29 cellular contexts compared by ENCODE assay signal in genomic region chr20:50615407-50615806, GRCh38.
"Had no signal": no experiment of that assay in that cellular context is flagged by ENCODE, and none has a peak within 500 bp of the region (broad histone marks: within the 10 kb centered on the region; RNA-seq: fewer than 3 reads in every experiment).

No MANE protein-coding gene starts in this region.

- ATAC-seq: naive thymus-derived CD8-positive, alpha-beta T cell; natural killer cell treated with Interleukin-12 subunit alpha and Interleukin-12 subunit beta and Interleukin-15 and Interleukin-18, amount 100 ng/mL, for 72 hours; pancreas; psoas muscle; right cardiac atrium; stimulated activated effector memory CD8-positive, alpha-beta T cell treated with anti-CD3 and anti-CD28 coated beads, Interleukin-12 subunit alpha, Interleukin-12 subunit beta, amount 100 ng/mL, for 72 hours; stimulated activated naive B cell treated with anti-CD40 and anti-IgM and Interleukin-4, amounts not matched to agents 10 μg/mL and 1 μg/mL and 100 μg/mL, for 72 hours had no signal

- H3K4me1 Mint-ChIP-seq: naive B cell; neural crest cell; stimulated activated effector memory CD8-positive, alpha-beta T cell treated with anti-CD3 and anti-CD28 coated beads, Interleukin-12 subunit alpha, Interleukin-12 subunit beta, amount 100 ng/mL, for 72 hours; stimulated activated naive B cell treated with anti-CD40 and anti-IgM and Interleukin-4, amounts not matched to agents 10 μg/mL and 1 μg/mL and 100 μg/mL, for 72 hours had no signal

- H3K4me3 Mint-ChIP-seq: naive B cell; naive thymus-derived CD8-positive, alpha-beta T cell; natural killer cell treated with Interleukin-12 subunit alpha and Interleukin-12 subunit beta and Interleukin-15 and Interleukin-18, amount 100 ng/mL, for 72 hours; nephron progenitor cell; neural crest cell; stimulated activated effector memory CD8-positive, alpha-beta T cell treated with anti-CD3 and anti-CD28 coated beads, Interleukin-12 subunit alpha, Interleukin-12 subunit beta, amount 100 ng/mL, for 72 hours; stimulated activated naive B cell treated with anti-CD40 and anti-IgM and Interleukin-4, amounts not matched to agents 10 μg/mL and 1 μg/mL and 100 μg/mL, for 72 hours; stimulated activated naive CD8-positive, alpha-beta T cell treated with anti-CD3 and anti-CD28 coated beads, Interleukin-15, Interleukin-2, amounts not matched to agents 100 ng/mL and 50 ng/mL, for 24 hours had no signal

- H3K27ac Mint-ChIP-seq: natural killer cell treated with Interleukin-12 subunit alpha and Interleukin-12 subunit beta and Interleukin-15 and Interleukin-18, amount 100 ng/mL, for 72 hours; progenitor cell of endocrine pancreas; stimulated activated effector memory CD8-positive, alpha-beta T cell treated with anti-CD3 and anti-CD28 coated beads, Interleukin-12 subunit alpha, Interleukin-12 subunit beta, amount 100 ng/mL, for 72 hours; stimulated activated naive CD8-positive, alpha-beta T cell treated with anti-CD3 and anti-CD28 coated beads, Interleukin-15, Interleukin-2, amounts not matched to agents 100 ng/mL and 50 ng/mL, for 24 hours had no signal

- DNase-seq: naive B cell; naive thymus-derived CD8-positive, alpha-beta T cell; nephron progenitor cell; occipital lobe; pancreas; posterior cingulate gyrus; psoas muscle; right lobe of liver; sigmoid colon; small intestine; stimulated activated CD4-positive, alpha-beta T cell treated with anti-CD3 and anti-CD28 coated beads, Interleukin-15, amount 100 ng/mL, for 24 hours; stimulated activated CD4-positive, alpha-beta T cell treated with anti-CD3 and anti-CD28 coated beads, Interleukin-2, amount 100 ng/mL, for 24 hours; stimulated activated CD4-positive, alpha-beta T cell treated with anti-CD3 and anti-CD28 coated beads, Interleukin-2, amount 100 ng/mL, for 48 hours; stimulated activated CD4-positive, alpha-beta T cell treated with anti-CD3 and anti-CD28 coated beads, Interleukin-4, amount 100 ng/mL, for 24 hours; stimulated activated naive B cell treated with anti-CD40 and anti-IgM and Interleukin-4, amounts not matched to agents 10 μg/mL and 1 μg/mL and 100 μg/mL, for 72 hours; stimulated activated naive CD4-positive, alpha-beta T cell treated with Interleukin-2 at 50 U/mL for 16 hours; stomach; trophoblast cell had no signal

- H3K27me3 Mint-ChIP-seq: naive thymus-derived CD8-positive, alpha-beta T cell; natural killer cell treated with Interleukin-12 subunit alpha and Interleukin-12 subunit beta and Interleukin-15 and Interleukin-18, amount 100 ng/mL, for 72 hours; progenitor cell of endocrine pancreas; stimulated activated naive CD8-positive, alpha-beta T cell treated with anti-CD3 and anti-CD28 coated beads, Interleukin-15, Interleukin-2, amounts not matched to agents 100 ng/mL and 50 ng/mL, for 24 hours had no signal

- H3K4me3 ChIP-seq: pancreas, psoas muscle, right lobe of liver, sigmoid colon, stomach, thoracic aorta, thyroid gland, tibial nerve, upper lobe of left lung, vagina had no signal

- H3K36me3 Mint-ChIP-seq: naive B cell; naive thymus-derived CD8-positive, alpha-beta T cell; natural killer cell treated with Interleukin-12 subunit alpha and Interleukin-12 subunit beta and Interleukin-15 and Interleukin-18, amount 100 ng/mL, for 72 hours; stimulated activated effector memory CD8-positive, alpha-beta T cell treated with anti-CD3 and anti-CD28 coated beads, Interleukin-12 subunit alpha, Interleukin-12 subunit beta, amount 100 ng/mL, for 72 hours; stimulated activated naive B cell treated with anti-CD40 and anti-IgM and Interleukin-4, amounts not matched to agents 10 μg/mL and 1 μg/mL and 100 μg/mL, for 72 hours had no signal

- H3K27ac ChIP-seq: pancreas, psoas muscle, right lobe of liver, sigmoid colon, stomach, thoracic aorta, thyroid gland, tibial nerve, vagina had no signal

- H3K9me3 ChIP-seq: pancreas, psoas muscle, right lobe of liver, sigmoid colon, stomach, thoracic aorta, thyroid gland, tibial nerve, upper lobe of left lung, vagina had no signal

- H3K27me3 ChIP-seq: pancreas, right lobe of liver, sigmoid colon, stomach, thyroid gland, tibial nerve, upper lobe of left lung, vagina had no signal

- H3K4me1 ChIP-seq: pancreas, psoas muscle, sigmoid colon, stomach, thyroid gland, tibial nerve, vagina had no signal

- H3K9me3 Mint-ChIP-seq: natural killer cell treated with Interleukin-12 subunit alpha and Interleukin-12 subunit beta and Interleukin-15 and Interleukin-18, amount 100 ng/mL, for 72 hours; neural crest cell; stimulated activated effector memory CD8-positive, alpha-beta T cell treated with anti-CD3 and anti-CD28 coated beads, Interleukin-12 subunit alpha, Interleukin-12 subunit beta, amount 100 ng/mL, for 72 hours; stimulated activated naive B cell treated with anti-CD40 and anti-IgM and Interleukin-4, amounts not matched to agents 10 μg/mL and 1 μg/mL and 100 μg/mL, for 72 hours; stimulated activated naive CD8-positive, alpha-beta T cell treated with anti-CD3 and anti-CD28 coated beads, Interleukin-15, Interleukin-2, amounts not matched to agents 100 ng/mL and 50 ng/mL, for 24 hours had no signal

- H3K36me3 ChIP-seq: pancreas, right lobe of liver, sigmoid colon, thoracic aorta, thyroid gland, tibial nerve, upper lobe of left lung, vagina had no signal
